8 cellular contexts compared by ENCODE assay signal in genomic region chr1:1614204-1614953, GRCh38. TPM values are rescaled to one million over a fixed set of nuclear protein-coding genes. Genes with fewer than 3 reads are reported as not detected.
A peak's percentile ranks its signal among the peaks of the same experiment; 100 is the strongest.
DNase-seq lines count a peak whose midpoint lies in the region; FAIRE-seq and TF ChIP-seq lines count a peak whose summit lies in the region.

No MANE protein-coding gene starts in this region.

- DNase-seq in activated CD8-positive, alpha-beta memory T cell treated with anti-CD3 and anti-CD28 coated beads for 24 hours, result peak; percentile 80
- no peak for DNase-seq in activated CD8-positive, alpha-beta memory T cell treated with anti-CD3 and anti-CD28 coated beads, Interleukin-2, amount 50 U/mL, for 48 hours
- DNase-seq in bronchial epithelial cell (ENCODE audit: low read depth) (peak; percentile 87), kidney tubule cell (ENCODE audit: low spot score) (peak; percentile 84), NCI-H510A (lab: John Stamatoyannopoulos, UW) (no peak), NCI-H1092 (lab: John Stamatoyannopoulos, UW) (no peak)
- peak; percentile 56 to 69 for DNase-seq in stimulated activated CD4-positive, alpha-beta T cell treated with anti-CD3 and anti-CD28 coated beads, Interleukin-2, amount 100 ng/mL, for 24 hours

- FAIRE-seq in bronchial epithelial cell (lab: Jason Lieb, UNC), result no peak

- peaks cover 5% of the 10 kb centered on the region for H3K36me3 Mint-ChIP-seq in T-helper 1 cell treated with Interleukin-12 subunit alpha and Interleukin-12 subunit beta and Interleukin-4 antibody, amounts not matched to agents 30 μg/mL and 1 μg/mL, for 36 hours (ENCODE audit: low read depth)

- peaks cover 3% of the 10 kb centered on the region for H3K36me3 ChIP-seq in bronchial epithelial cell (ENCODE audit: control insufficient read depth, insufficient read depth, low read length)

- peaks cover 19% of the 10 kb centered on the region for H3K4me1 Mint-ChIP-seq in T-helper 1 cell treated with Interleukin-12 subunit alpha and Interleukin-12 subunit beta and Interleukin-4 antibody, amounts not matched to agents 30 μg/mL and 1 μg/mL, for 36 hours (ENCODE audit: low read depth)

- peak overlapping the region; percentile 94 for H3K4me3 Mint-ChIP-seq in T-helper 1 cell treated with Interleukin-12 subunit alpha and Interleukin-12 subunit beta and Interleukin-4 antibody, amounts not matched to agents 30 μg/mL and 1 μg/mL, for 36 hours

- TF ChIP-seq CTCF in bronchial epithelial cell (IDR thresholded peaks at IDR 0.05; ENCODE audit: insufficient read depth, low read length, severe bottlenecking), result no peak

- peak overlapping the region; percentile 93 for H3K27ac Mint-ChIP-seq in T-helper 1 cell treated with Interleukin-12 subunit alpha and Interleukin-12 subunit beta and Interleukin-4 antibody, amounts not matched to agents 30 μg/mL and 1 μg/mL, for 36 hours

- no peaks in the 10 kb centered on the region for H3K27me3 ChIP-seq in bronchial epithelial cell (ENCODE audit: control insufficient read depth, insufficient read depth, low read length)

- H3K9me3 Mint-ChIP-seq in T-helper 1 cell treated with Interleukin-12 subunit alpha and Interleukin-12 subunit beta and Interleukin-4 antibody, amounts not matched to agents 30 μg/mL and 1 μg/mL, for 36 hours, result no peaks in the 10 kb centered on the region

- H3K4me3 ChIP-seq in bronchial epithelial cell (ENCODE audit: low read depth, low read length), result peak overlapping the region; percentile 99

- H3K27me3 Mint-ChIP-seq in T-helper 1 cell treated with Interleukin-12 subunit alpha and Interleukin-12 subunit beta and Interleukin-4 antibody, amounts not matched to agents 30 μg/mL and 1 μg/mL, for 36 hours (ENCODE audit: low read depth), result no peaks in the 10 kb centered on the region

RNA-seq across cellular contexts. Expression of gene MIB2, which starts 0.9 kb away (rescaled TPM):
- 78.2 and 82.2 TPM in 2 replicates for total RNA-seq in bronchial epithelial cell

RNA-seq across cellular contexts. Expression of gene FNDC10, which starts 14.4 kb away (rescaled TPM):
- 0.26 TPM in 2 replicates for total RNA-seq in bronchial epithelial cell

RNA-seq across cellular contexts. Expression of gene MMP23B, which starts 17.6 kb away (rescaled TPM):
- total RNA-seq in bronchial epithelial cell, result 0.26 and 0.38 TPM in 2 replicates

RNA-seq across cellular contexts. Expression of gene SSU72, which starts 39.7 kb away (rescaled TPM):
- 54.0 and 56.1 TPM in 2 replicates for total RNA-seq in bronchial epithelial cell

RNA-seq across cellular contexts. Expression of gene CDK11B, which starts 44.4 kb away (rescaled TPM):
- 5.0 and 7.6 TPM in 2 replicates for total RNA-seq in bronchial epithelial cell

Comparison
In these comparisons a context has a peak if more than half of its experiments do, and no peak if none do; other contexts are left out.
1. DNase-seq: peak in activated CD8-positive, alpha-beta memory T cell treated with anti-CD3 and anti-CD28 coated beads for 24 hours (single experiment), bronchial epithelial cell (single experiment), kidney tubule cell (single experiment) and stimulated activated CD4-positive, alpha-beta T cell treated with anti-CD3 and anti-CD28 coated beads, Interleukin-2, amount 100 ng/mL, for 24 hours (2 of 2); none in activated CD8-positive, alpha-beta memory T cell treated with anti-CD3 and anti-CD28 coated beads, Interleukin-2, amount 50 U/mL, for 48 hours (single experiment), NCI-H510A (single experiment) and NCI-H1092 (single experiment).